ENCODE assay signal across 1 cellular context in genomic region chr14:52073251-52073650, GRCh38.
TF ChIP-seq lines count a peak whose summit lies in the region.

No MANE protein-coding gene starts in this region.

TF ChIP-seq in IMR-90, 13 proteins besides CTCF, POLR2A, EP300 and RAD21:
- TF ChIP-seq CEBPB (IDR thresholded peaks at IDR 0.05; ENCODE audit: low read depth, low read length) (no peak), CHD1 (IDR thresholded peaks at IDR 0.05; ENCODE audit: low read depth, low read length) (no peak), NFE2L2 (IDR thresholded peaks at IDR 0.05; ENCODE audit: low read depth, low read length) (no peak), MAFK (IDR thresholded peaks at IDR 0.05; ENCODE audit: low read depth, low read length) (no peak), BHLHE40 (IDR thresholded peaks at IDR 0.05; ENCODE audit: low read depth, low read length) (no peak), USF2 (IDR thresholded peaks at IDR 0.05; ENCODE audit: low read depth, low read length) (no peak), RFX5 (IDR thresholded peaks at IDR 0.05; ENCODE audit: low read depth, low read length) (no peak), FOS (IDR thresholded peaks at IDR 0.05; ENCODE audit: low read depth, low read length) (no peak), MXI1 (IDR thresholded peaks at IDR 0.05; ENCODE audit: borderline replicate concordance, low read depth, low read length) (no peak), SMC3 (IDR thresholded peaks at IDR 0.05; ENCODE audit: low read depth, low read length) (no peak), RCOR1 (IDR thresholded peaks at IDR 0.05; ENCODE audit: insufficient replicate concordance, low read length) (no peak), MAZ (IDR thresholded peaks at IDR 0.05; ENCODE audit: borderline replicate concordance, low read depth, low read length) (no peak)
